Comparison of ENCODE assay signal across 8 cellular contexts in the genomic region with DNA sequence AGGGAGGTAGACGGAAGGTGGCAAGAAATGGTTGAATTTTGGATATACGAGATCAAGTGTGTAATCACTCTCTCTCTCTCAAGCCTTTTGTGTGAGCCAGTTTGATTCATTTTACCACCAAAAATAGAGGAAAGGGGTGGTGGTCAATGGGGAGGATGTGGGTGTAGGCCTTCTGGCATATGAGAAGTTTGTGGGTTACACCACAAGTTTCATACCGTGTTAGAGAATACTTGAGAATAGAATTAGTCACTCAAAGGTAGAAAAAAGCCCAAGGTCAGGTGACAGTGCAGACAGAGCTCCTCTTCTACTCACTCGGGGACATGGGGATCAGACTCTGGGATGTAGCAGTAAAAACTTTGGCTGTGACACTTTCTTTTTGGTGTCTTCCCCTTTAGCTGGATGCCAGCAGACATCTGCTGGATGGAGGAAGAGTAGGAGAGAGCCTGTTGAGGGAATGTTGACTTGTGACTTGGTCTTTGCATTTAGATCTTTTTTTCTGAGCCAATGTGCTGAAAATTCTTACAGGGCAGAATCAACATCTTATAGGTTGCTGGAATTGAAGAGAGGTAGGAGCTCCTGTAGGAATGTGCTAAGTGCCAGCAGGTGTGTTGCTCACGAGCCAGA. TPM values are rescaled to one million over a fixed set of nuclear protein-coding genes. Genes with fewer than 3 reads are reported as not detected.
DNase-seq lines count a peak whose midpoint lies in the region; ATAC-seq and TF ChIP-seq lines count a peak whose summit lies in the region.

No MANE protein-coding gene starts in this region.

- peak; percentile 52 to 55 for DNase-seq in activated CD4-positive, alpha-beta T cell treated with anti-CD3 and anti-CD28 coated beads for 4 hours
- DNase-seq in stimulated activated CD4-positive, alpha-beta T cell treated with anti-CD3 and anti-CD28 coated beads, Interleukin-15, amount 100 ng/mL, for 48 hours (ENCODE audit: low read depth in 2 of 2): peak; percentile 43 to 52
- DNase-seq in cerebellum (ENCODE audit: low spot score) (no peak), ureter (ENCODE audit: low spot score) (no peak), NCI-H187 (lab: John Stamatoyannopoulos, UW) (no peak), nephron progenitor cell (no peak)

- H3K27me3 Mint-ChIP-seq in nephron progenitor cell (ENCODE audit: low read depth, poor library complexity): no peaks in the 10 kb centered on the region

- TF ChIP-seq CTCF in nephron progenitor cell (IDR thresholded peaks at IDR 0.05): no peak

- H3K9me3 Mint-ChIP-seq in nephron progenitor cell: no peaks in the 10 kb centered on the region

- H3K4me3 Mint-ChIP-seq in nephron progenitor cell: no peak overlapping the region

- peak; percentile 100 for ATAC-seq in GM18909 (IDR thresholded peaks at IDR 0.05; ENCODE audit: poor library complexity, unreplicated experiment)
- ATAC-seq in HG03045 (IDR thresholded peaks at IDR 0.05; ENCODE audit: unreplicated experiment): peak; percentile 100

- H3K4me1 Mint-ChIP-seq in nephron progenitor cell: peaks cover 18% of the 10 kb centered on the region

- H3K36me3 Mint-ChIP-seq in nephron progenitor cell (ENCODE audit: low read depth): no peaks in the 10 kb centered on the region

- H3K27ac Mint-ChIP-seq in nephron progenitor cell: no peak overlapping the region

RNA-seq across cellular contexts. Expression of a gene that starts 43.8 kb away (rescaled TPM):
- total RNA-seq in cerebellum (107 TPM), ureter (78.4 TPM)

Comparison
In these comparisons a context has a peak if more than half of its experiments do, and no peak if none do; other contexts are left out.
1. DNase-seq: peak in activated CD4-positive, alpha-beta T cell treated with anti-CD3 and anti-CD28 coated beads for 4 hours (2 of 2) and stimulated activated CD4-positive, alpha-beta T cell treated with anti-CD3 and anti-CD28 coated beads, Interleukin-15, amount 100 ng/mL, for 48 hours (2 of 2); none in cerebellum (single experiment), ureter (single experiment), NCI-H187 (0 of 2) and nephron progenitor cell (single experiment).